15 cellular contexts compared by ENCODE assay signal in the genomic region with DNA sequence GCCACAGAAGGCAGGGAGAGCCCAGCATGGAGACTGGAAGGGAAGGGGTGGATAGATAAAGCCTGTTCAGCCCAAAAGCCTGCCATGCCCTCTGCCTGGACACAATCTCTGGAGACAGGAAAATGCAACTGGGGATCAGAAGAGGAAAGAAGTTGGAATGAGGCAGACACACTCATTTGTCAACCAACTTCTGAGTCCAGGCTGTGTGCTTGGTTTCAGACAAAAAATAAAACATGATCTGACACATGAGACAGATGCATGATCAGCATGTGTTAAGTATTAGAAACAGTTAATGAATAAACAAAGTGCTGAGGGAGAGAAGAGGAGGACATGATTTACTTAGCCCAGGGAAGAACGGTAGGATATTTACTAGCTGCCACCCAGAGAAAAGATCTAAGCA. TPM values are rescaled to one million over a fixed set of nuclear protein-coding genes. Genes with fewer than 3 reads are reported as not detected.
DNase-seq lines count a peak whose midpoint lies in the region; ATAC-seq and TF ChIP-seq lines count a peak whose summit lies in the region.
"Had no signal": no experiment of that assay in that cellular context is flagged by ENCODE, and none has a peak within 500 bp of the region (broad histone marks: within the 10 kb centered on the region; RNA-seq: fewer than 3 reads in every experiment).

No MANE protein-coding gene starts in this region.

- TF ChIP-seq CTCF in chondrocyte (IDR thresholded peaks at IDR 0.05) (no peak), hepatocyte (IDR thresholded peaks at IDR 0.05; ENCODE audit: poor library complexity) (no peak)

- ATAC-seq in left lobe of liver (peak; percentile 25), HG02798 (IDR thresholded peaks at IDR 0.05; ENCODE audit: poor library complexity, unreplicated experiment) (no peak)
- no peak for ATAC-seq in effector memory CD8-positive, alpha-beta T cell (replicated peaks)
- ATAC-seq: activated naive CD8-positive, alpha-beta T cell treated with anti-CD3 and anti-CD28 coated beads, Interleukin-2, amount 50 U/mL, for 24 hours had no signal

- H3K9me3 Mint-ChIP-seq in chondrocyte (ENCODE audit: low read depth): no peaks in the 10 kb centered on the region
- H3K9me3 Mint-ChIP-seq in effector memory CD8-positive, alpha-beta T cell: no peaks in the 10 kb centered on the region
- H3K9me3 Mint-ChIP-seq: activated naive CD8-positive, alpha-beta T cell treated with anti-CD3 and anti-CD28 coated beads, Interleukin-2, amount 50 U/mL, for 24 hours had no signal

- peak overlapping the region in 1 of 3 donors; percentile 46 for H3K9ac ChIP-seq in skeletal muscle tissue (ENCODE audit: low read depth in 1 of 3, low read length in 3 of 3)

- no peak overlapping the region for H3K27ac ChIP-seq in skeletal muscle tissue (ENCODE audit: low read depth, low read length)
- no peak overlapping the region for H3K27ac ChIP-seq in hepatocyte

- no peak overlapping the region for H3K4me3 Mint-ChIP-seq in chondrocyte (ENCODE audit: unreplicated experiment)
- H3K4me3 Mint-ChIP-seq in effector memory CD8-positive, alpha-beta T cell: no peak overlapping the region
- H3K4me3 Mint-ChIP-seq: activated naive CD8-positive, alpha-beta T cell treated with anti-CD3 and anti-CD28 coated beads, Interleukin-2, amount 50 U/mL, for 24 hours had no signal

- peak overlapping the region; percentile 28 for H3K27ac Mint-ChIP-seq in chondrocyte (ENCODE audit: unreplicated experiment)
- no peak overlapping the region for H3K27ac Mint-ChIP-seq in effector memory CD8-positive, alpha-beta T cell
- H3K27ac Mint-ChIP-seq: activated naive CD8-positive, alpha-beta T cell treated with anti-CD3 and anti-CD28 coated beads, Interleukin-2, amount 50 U/mL, for 24 hours had no signal

- no peak overlapping the region for H2AFZ ChIP-seq in hepatocyte

- peak; percentile 15 for DNase-seq in GM03348 (ENCODE audit: low spot score)
- DNase-seq in chondrocyte (ENCODE audit: low spot score): no peak
- no peak for DNase-seq in left lobe of liver (ENCODE audit: low spot score)
- no peak for DNase-seq in NCI-H2107 (lab: John Stamatoyannopoulos, UW)
- DNase-seq in hepatocyte (ENCODE audit: low spot score): no peak
- DNase-seq in effector memory CD8-positive, alpha-beta T cell: no peak
- DNase-seq: activated naive CD8-positive, alpha-beta T cell treated with anti-CD3 and anti-CD28 coated beads, Interleukin-2, amount 50 U/mL, for 24 hours; activated T-cell treated with anti-CD3 and anti-CD28 coated beads, Interleukin-2, amount 50 U/mL, for 48 hours; AML-193; NCI-H1105; NCI-H2227 treated with DMSO at 0.1 percent for 48 hours; stimulated activated CD4-positive, alpha-beta T cell treated with anti-CD3 and anti-CD28 coated beads, Interleukin-4, amount 100 ng/mL, for 1 hour had no signal

- 23% methylated on average over 1 of the region's 1 CpG for WGBS in hepatocyte (ENCODE audit: low lambda C conversion rate, missing lambda C conversion rate)

- H3K36me3 Mint-ChIP-seq in chondrocyte (ENCODE audit: low read depth): peaks cover 8% of the 10 kb centered on the region
- H3K36me3 Mint-ChIP-seq in effector memory CD8-positive, alpha-beta T cell (ENCODE audit: insufficient read depth): peaks cover 3% of the 10 kb centered on the region

- no peak overlapping the region for H3K4me2 ChIP-seq in hepatocyte

- H3K27me3 Mint-ChIP-seq in chondrocyte (ENCODE audit: low read depth): no peaks in the 10 kb centered on the region
- no peaks in the 10 kb centered on the region for H3K27me3 Mint-ChIP-seq in effector memory CD8-positive, alpha-beta T cell

- H3K4me1 ChIP-seq in skeletal muscle tissue (ENCODE audit: control insufficient read depth in 3 of 3, insufficient read depth in 3 of 3, low read length in 3 of 3): peaks cover 14 to 24% (median 21%) of the 10 kb centered on the region in 3 donors
- peaks cover 6% of the 10 kb centered on the region for H3K4me1 ChIP-seq in hepatocyte (ENCODE audit: insufficient read depth)

- H3K36me3 ChIP-seq in skeletal muscle tissue (ENCODE audit: control insufficient read depth in 3 of 3, insufficient read depth in 3 of 3, low read length in 3 of 3) (peaks cover 24 to 27% (median 26%) of the 10 kb centered on the region in 3 donors), hepatocyte (replicated peaks; ENCODE audit: insufficient read depth, low read depth) (no peaks in the 10 kb centered on the region)

- no peaks in the 10 kb centered on the region for H4K20me1 ChIP-seq in hepatocyte (ENCODE audit: insufficient read depth, poor library complexity, severe bottlenecking)

- peak overlapping the region; percentile 11 to 66 (median 35) for H3K4me3 ChIP-seq in skeletal muscle tissue (ENCODE audit: low read length in 3 of 3)
- H3K4me3 ChIP-seq in hepatocyte: no peak overlapping the region

- H3K27me3 ChIP-seq in skeletal muscle tissue (ENCODE audit: control insufficient read depth in 3 of 3, insufficient read depth in 3 of 3, low read length in 3 of 3) (peaks cover 0 to 13% (median 8%) of the 10 kb centered on the region in 3 donors), hepatocyte (no peaks in the 10 kb centered on the region)

- no peaks in the 10 kb centered on the region for H3K79me2 ChIP-seq in hepatocyte

- H3K4me1 Mint-ChIP-seq in chondrocyte (ENCODE audit: low read depth): peaks cover 13% of the 10 kb centered on the region
- H3K4me1 Mint-ChIP-seq in effector memory CD8-positive, alpha-beta T cell (ENCODE audit: low read depth in 2 of 2): no peaks in the 10 kb centered on the region
- H3K4me1 Mint-ChIP-seq: activated naive CD8-positive, alpha-beta T cell treated with anti-CD3 and anti-CD28 coated beads, Interleukin-2, amount 50 U/mL, for 24 hours had no signal

- H3K9me3 ChIP-seq in skeletal muscle tissue (ENCODE audit: control insufficient read depth in 3 of 3, low read length in 3 of 3) (no peaks in the 10 kb centered on the region), hepatocyte (ENCODE audit: low read depth) (no peaks in the 10 kb centered on the region)

- no peaks in the 10 kb centered on the region for H3K9me2 ChIP-seq in hepatocyte (replicated peaks; ENCODE audit: insufficient read depth)

RNA-seq across cellular contexts. Expression of a gene that starts 0.8 kb away (rescaled TPM):
- total RNA-seq in chondrocyte: 0.20 to 0.51 TPM (median 0.21 TPM) in 3 replicates
- not detected for total RNA-seq in left lobe of liver
- 9.9 TPM for total RNA-seq in skeletal muscle tissue
- total RNA-seq in hepatocyte: 0.40 and 1.1 TPM in 2 replicates
- polyA plus RNA-seq in hepatocyte: 0.15 and 0.41 TPM in 2 replicates
- total RNA-seq: mononuclear cell had no signal

RNA-seq across cellular contexts. Expression of a gene that starts 9.6 kb away (rescaled TPM):
- 72.0 to 82.2 TPM (median 81.6 TPM) in 3 replicates for total RNA-seq in chondrocyte
- total RNA-seq in left lobe of liver: 30.5 TPM
- total RNA-seq in skeletal muscle tissue: 106 TPM
- 73.0 and 74.1 TPM in 2 replicates for total RNA-seq in hepatocyte
- 73.2 and 73.8 TPM in 2 replicates for polyA plus RNA-seq in hepatocyte

RNA-seq across cellular contexts. Expression of a gene that starts 16.4 kb away (rescaled TPM):
- 2.8 to 8.3 TPM (median 4.2 TPM) in 3 replicates for total RNA-seq in chondrocyte
- 3.3 TPM for total RNA-seq in left lobe of liver
- 1.0 TPM for total RNA-seq in skeletal muscle tissue
- 5.4 and 11.2 TPM in 2 replicates for total RNA-seq in hepatocyte
- 6.5 and 6.7 TPM in 2 replicates for polyA plus RNA-seq in hepatocyte

RNA-seq across cellular contexts. Expression of a gene that starts 17.0 kb away (rescaled TPM):
- total RNA-seq in chondrocyte (4.8 to 5.7 TPM (median 5.5 TPM) in 3 replicates), left lobe of liver (4.9 TPM), skeletal muscle tissue (4.7 TPM), hepatocyte (8.9 and 11.1 TPM in 2 replicates)
- 17.0 and 19.0 TPM in 2 replicates for polyA plus RNA-seq in hepatocyte

RNA-seq across cellular contexts. Expression of a gene that starts 18.7 kb away (rescaled TPM):
- total RNA-seq in chondrocyte (36.6 to 76.0 TPM (median 43.2 TPM) in 3 replicates), left lobe of liver (35.1 TPM), skeletal muscle tissue (19.8 TPM), hepatocyte (39.3 and 49.2 TPM in 2 replicates)
- 78.7 and 81.0 TPM in 2 replicates for polyA plus RNA-seq in hepatocyte
